In genomic region chr22:46791201-46791731, GRCh38 we compare ENCODE assay signal across 8 cellular contexts. TPM values are rescaled to one million over a fixed set of nuclear protein-coding genes. Genes with fewer than 3 reads are reported as not detected.
DNase-seq lines count a peak whose midpoint lies in the region; ATAC-seq and TF ChIP-seq lines count a peak whose summit lies in the region.

No MANE protein-coding gene starts in this region.

- H3K36me3 Mint-ChIP-seq in CD14-positive monocyte, result peaks cover 58 to 73% of the 10 kb centered on the region in 2 donors

- no peaks in the 10 kb centered on the region for H3K27me3 Mint-ChIP-seq in CD14-positive monocyte (ENCODE audit: low read depth in 3 of 3)

- H3K27ac Mint-ChIP-seq in CD14-positive monocyte, result peak overlapping the region; percentile 97 to 99 (median 99)

- peak overlapping the region; percentile 75 to 89 for H3K4me3 Mint-ChIP-seq in CD14-positive monocyte

- H3K9me3 ChIP-seq in Peyer's patch, result no peaks in the 10 kb centered on the region

- no peak for TF ChIP-seq POLR2A in Peyer's patch (IDR thresholded peaks at IDR 0.05)

- ATAC-seq in foreskin keratinocyte (peak; percentile 71), HG03095 (IDR thresholded peaks at IDR 0.05; ENCODE audit: unreplicated experiment) (no peak), HG03439 (IDR thresholded peaks at IDR 0.05; ENCODE audit: unreplicated experiment) (no peak), SK-N-SH treated with all-trans-retinoic acid at 6 μM for 48 hours (no peak)

- H3K27me3 ChIP-seq in Peyer's patch (no peaks in the 10 kb centered on the region), foreskin keratinocyte (no peaks in the 10 kb centered on the region)

- DNase-seq in CD14-positive monocyte (ENCODE audit: low spot score) (peak; percentile 88), Peyer's patch (peak; percentile 44 to 84 (median 74)), foreskin keratinocyte (peak; percentile 44 to 55)
- peak; percentile 62 for DNase-seq in activated T-helper 9 cell treated with anti-CD3 and anti-CD28 coated beads, Interleukin-2, amount 50 U/mL, for 16 hours (ENCODE audit: low read depth)
- DNase-seq in stimulated activated CD4-positive, alpha-beta T cell treated with anti-CD3 and anti-CD28 coated beads, Interleukin-15, amount 100 ng/mL, for 48 hours (ENCODE audit: low read depth in 2 of 2), result peak; percentile 61 to 71

- peaks cover 0 to 42% (median 0%) of the 10 kb centered on the region in 3 donors for H3K36me3 ChIP-seq in Peyer's patch

- peaks cover 33% of the 10 kb centered on the region for H3K4me1 Mint-ChIP-seq in CD14-positive monocyte

- no peaks in the 10 kb centered on the region for H3K9me3 Mint-ChIP-seq in CD14-positive monocyte

- no peak for TF ChIP-seq CTCF in CD14-positive monocyte (IDR thresholded peaks at IDR 0.05)
- TF ChIP-seq CTCF in Peyer's patch (IDR thresholded peaks at IDR 0.05), result no peak
- TF ChIP-seq CTCF in foreskin keratinocyte (conservative IDR thresholded peaks at IDR 0.05), result no peak

- H3K4me3 ChIP-seq in Peyer's patch, result peak overlapping the region in 1 of 4 donors; percentile 6

- intact Hi-C loops in CD14-positive monocyte (cut with micrococcal nuclease), result loop anchor here (2.0 to 5.0 kb wide), 3 partner anchors 14 to 39 kb away; no protein-coding TSS in a partner anchor

- H3K27ac ChIP-seq in Peyer's patch (peak overlapping the region; percentile 60 to 80 (median 71)), foreskin keratinocyte (peak overlapping the region; percentile 17)

- H3K4me1 ChIP-seq in Peyer's patch (peaks cover 0 to 9% (median 5%) of the 10 kb centered on the region in 4 donors), foreskin keratinocyte (peaks cover 5% of the 10 kb centered on the region)

TF ChIP-seq in SK-N-SH treated with all-trans-retinoic acid at 6 μM for 48 hours, 23 proteins besides CTCF, POLR2A, EP300 and RAD21:
- TF ChIP-seq ISL1 (CRISPR knock-in tag; IDR thresholded peaks at IDR 0.05) (no peak), BACH2 (CRISPR knock-in tag; IDR thresholded peaks at IDR 0.05; ENCODE audit: borderline replicate concordance) (no peak), CREB5 (CRISPR knock-in tag; IDR thresholded peaks at IDR 0.05; ENCODE audit: low read depth) (no peak), TOX (CRISPR knock-in tag; IDR thresholded peaks at IDR 0.05; ENCODE audit: borderline replicate concordance) (no peak), ZNF70 (CRISPR knock-in tag; IDR thresholded peaks at IDR 0.05) (no peak), PATZ1 (CRISPR knock-in tag; IDR thresholded peaks at IDR 0.05; ENCODE audit: borderline replicate concordance) (no peak), PPARA (CRISPR knock-in tag; IDR thresholded peaks at IDR 0.05; ENCODE audit: borderline replicate concordance) (no peak), CSRNP3 (CRISPR knock-in tag; IDR thresholded peaks at IDR 0.05) (no peak), TSHZ2 (CRISPR knock-in tag; IDR thresholded peaks at IDR 0.05) (no peak), ZC3H10 (CRISPR knock-in tag; IDR thresholded peaks at IDR 0.05) (no peak), TCF4 (CRISPR knock-in tag; IDR thresholded peaks at IDR 0.05; ENCODE audit: borderline replicate concordance) (no peak), ZNF565 (CRISPR knock-in tag; conservative IDR thresholded peaks at IDR 0.05; ENCODE audit: low read depth) (no peak), ESRRG (CRISPR knock-in tag; IDR thresholded peaks at IDR 0.05) (no peak), ZNF8 (CRISPR knock-in tag; IDR thresholded peaks at IDR 0.05) (no peak), SNAI2 (CRISPR knock-in tag; IDR thresholded peaks at IDR 0.05) (no peak), GLIS3 (CRISPR knock-in tag; IDR thresholded peaks at IDR 0.05) (no peak), ARNTL (CRISPR knock-in tag; IDR thresholded peaks at IDR 0.05; ENCODE audit: borderline replicate concordance, low read depth) (no peak), RARB (CRISPR knock-in tag; IDR thresholded peaks at IDR 0.05) (no peak), ZFP30 (CRISPR knock-in tag; IDR thresholded peaks at IDR 0.05) (no peak)

RNA-seq across cellular contexts. Expression of gene TBC1D22A, which starts 28.8 kb away (rescaled TPM):
- polyA plus RNA-seq in CD14-positive monocyte, result 10 to 100 TPM; 25.9 to 29.5 TPM
- 10 to 100 TPM; 42.6 to 70.4 (median 55.1) TPM for total RNA-seq in Peyer's patch
- total RNA-seq in foreskin keratinocyte, result 17.5 and 18.7 TPM in 2 replicates
- polyA plus RNA-seq in foreskin keratinocyte, result 21.9 and 23.4 TPM in 2 replicates

RNA-seq across cellular contexts. Expression of gene CERK, which starts 53.2 kb away (rescaled TPM):
- polyA plus RNA-seq in CD14-positive monocyte (10 to 100 TPM; 22.4 to 24.5 TPM), foreskin keratinocyte (7.1 and 8.1 TPM in 2 replicates)
- total RNA-seq in Peyer's patch (100 to 1,000 TPM in 1 of 4 donors, 10 to 100 TPM in 3; 89.1 to 131 (median 94.7) TPM), foreskin keratinocyte (18.2 and 19.3 TPM in 2 replicates)
